ENCODE assay signal across 8 cellular contexts in the genomic region with DNA sequence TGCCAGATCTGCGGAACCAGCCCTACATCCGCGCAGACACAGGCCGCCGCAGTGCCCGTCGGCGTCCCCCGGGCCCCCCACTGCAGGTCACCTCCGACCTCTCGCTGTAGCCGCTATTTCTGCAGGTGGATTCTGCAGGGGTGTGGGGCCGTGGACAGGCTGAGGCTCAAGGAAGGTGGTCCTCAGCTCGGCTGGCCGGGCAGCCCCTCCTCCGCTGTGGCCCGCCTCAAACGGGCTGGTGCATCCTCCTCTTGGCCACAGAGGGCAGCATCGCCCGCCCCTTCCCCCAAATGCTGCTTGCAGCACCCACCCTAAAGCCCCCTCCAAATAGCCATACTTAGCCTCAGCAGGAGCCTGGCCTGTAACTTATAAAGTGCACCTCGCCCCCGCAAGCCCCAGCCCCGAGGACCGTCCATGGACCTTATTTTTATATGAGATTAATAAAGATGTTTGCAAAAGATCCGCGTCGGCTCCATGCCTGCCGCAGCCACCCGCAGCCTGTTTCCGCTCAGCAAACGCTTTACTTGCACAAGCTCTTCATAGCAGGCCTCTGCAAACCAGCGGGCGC. TPM values are rescaled to one million over a fixed set of nuclear protein-coding genes. Genes with fewer than 3 reads are reported as not detected.
A peak's percentile ranks its signal among the peaks of the same experiment; 100 is the strongest.
DNase-seq lines count a peak whose midpoint lies in the region; ATAC-seq and TF ChIP-seq lines count a peak whose summit lies in the region.

No MANE protein-coding gene starts in this region.

- DNase-seq in A673 (ENCODE audit: low spot score) (peak; percentile 58), GM20000 (ENCODE audit: low spot score) (peak; percentile 68), Peyer's patch (peak; percentile 58 to 69 (median 59)), dorsolateral prefrontal cortex (peak in 1 of 10 donors; percentile 35), mucosa of descending colon (peak in 2 of 3 donors; percentile 54 to 63), EL (no peak), DMS153 treated with DMSO at 0.1 percent for 48 hours (lab: John Stamatoyannopoulos, UW; ENCODE audit: unreplicated experiment) (no peak)
- no peak for DNase-seq in activated CD8-positive, alpha-beta memory T cell treated with anti-CD3 and anti-CD28 coated beads, Interleukin-2, amount 50 U/mL, for 48 hours

- intact Hi-C loops in A673 (cut with micrococcal nuclease; ENCODE audit: unreplicated experiment) (no loop called here), dorsolateral prefrontal cortex (cut with DNase I) (no loop called here), mucosa of descending colon (cut with DNase I, micrococcal nuclease) (no loop called here)

- no TSS peak for BruUV-seq in A673 (replicated peaks; lab: Mats Ljungman, UMichigan)

- H3K27ac ChIP-seq in A673 (ENCODE audit: low read depth, low read length, poor library complexity, severe bottlenecking) (peak overlapping the region; percentile 37), Peyer's patch (peak overlapping the region; percentile 86 to 96 (median 88)), dorsolateral prefrontal cortex (peak overlapping the region in 38 of 59 donors; percentile 0 to 82 (median 47))

- H3K27me3 ChIP-seq in A673 (replicated peaks; ENCODE audit: insufficient read depth, low read depth, low read length, poor library complexity) = no peaks in the 10 kb centered on the region
- no peaks in the 10 kb centered on the region for H3K27me3 ChIP-seq in Peyer's patch
- H3K27me3 ChIP-seq in dorsolateral prefrontal cortex = peaks cover 0 to 4% (median 0%) of the 10 kb centered on the region in 45 donors

- H3K36me3 ChIP-seq in A673 (ENCODE audit: insufficient read depth, low read length, poor library complexity, severe bottlenecking) (no peaks in the 10 kb centered on the region), Peyer's patch (no peaks in the 10 kb centered on the region), mucosa of descending colon (ENCODE audit: low read depth) (no peaks in the 10 kb centered on the region)

- H3K4me1 ChIP-seq in A673 (ENCODE audit: insufficient read depth, low read length, poor library complexity, severe bottlenecking) (no peaks in the 10 kb centered on the region), Peyer's patch (peaks cover 0 to 36% (median 8%) of the 10 kb centered on the region in 4 donors), mucosa of descending colon (ENCODE audit: low read depth) (peaks cover 30% of the 10 kb centered on the region)

- TF ChIP-seq POLR2A in Peyer's patch (IDR thresholded peaks at IDR 0.05) = no peak

- TF ChIP-seq CTCF in A673 (conservative IDR thresholded peaks at IDR 0.05; ENCODE audit: low read depth, low read length) (peak; percentile 53), GM20000 (IDR thresholded peaks at IDR 0.05; ENCODE audit: extremely low read depth, missing control alignments) (peak; percentile 30), Peyer's patch (IDR thresholded peaks at IDR 0.05) (peak; percentile 25 to 48 (median 32)), dorsolateral prefrontal cortex (IDR thresholded peaks at IDR 0.05 in 54 of 56, conservative IDR thresholded peaks at IDR 0.05 in 2 of 56; ENCODE audit: low read depth in 1 of 56, partially characterized antibody in 56 of 56) (peak in 32 of 56 donors; percentile 4 to 53 (median 26)), mucosa of descending colon (IDR thresholded peaks at IDR 0.05) (peak; percentile 17)

- H3K4me3 ChIP-seq in A673 (ENCODE audit: low read depth, low read length, poor library complexity, severe bottlenecking) (peak overlapping the region; percentile 53), Peyer's patch (peak overlapping the region; percentile 57 to 83 (median 70)), dorsolateral prefrontal cortex (peak overlapping the region; percentile 30 to 75 (median 58)), mucosa of descending colon (peak overlapping the region; percentile 46)

- CTCF ChIA-PET in A673 (lab: Charles Lee) = no interaction called here

- ATAC-seq in mucosa of descending colon = no peak

- POLR2A ChIA-PET in A673 (lab: Charles Lee; ENCODE audit: low non-redundant PET) = no interaction called here

- H3K9me3 ChIP-seq in A673 (ENCODE audit: low read depth, low read length, poor library complexity, severe bottlenecking) = no peaks in the 10 kb centered on the region
- H3K9me3 ChIP-seq in Peyer's patch = no peaks in the 10 kb centered on the region
- H3K9me3 ChIP-seq in mucosa of descending colon = no peaks in the 10 kb centered on the region

RNA-seq across cellular contexts. Expression of gene SPATA32, which starts 14.9 kb away (rescaled TPM):
- total RNA-seq in A673 (2021) = 0.22 TPM in 1 of 2 replicates, not detected in the other
- total RNA-seq in Peyer's patch = not detected
- total RNA-seq in dorsolateral prefrontal cortex = under 1 TPM in 9 of 120 experiments, not detected in 111; 0.26 to 0.63 (median 0.35) TPM
- under 1 TPM in 2 of 3 donors, not detected in 1; 0.19 to 0.22 TPM for total RNA-seq in mucosa of descending colon

RNA-seq across cellular contexts. Expression of gene FMNL1, which starts 25.3 kb away (rescaled TPM):
- total RNA-seq in A673 (2021) (1.0 and 1.4 TPM in 2 replicates), Peyer's patch (10 to 100 TPM in 3 of 4 donors, 1 to 10 TPM in 1; 9.3 to 45.4 (median 15.8) TPM), dorsolateral prefrontal cortex (10 to 100 TPM; 19.3 to 53.5 (median 36.5) TPM), mucosa of descending colon (10 to 100 TPM in 2 of 3 donors, 1 to 10 TPM in 1; 7.4 to 18.1 (median 17.3) TPM)

Comparison
In these comparisons a context has a peak if more than half of its experiments do, and no peak if none do; other contexts are left out.
1. DNase-seq: peak in A673 (single experiment), GM20000 (single experiment), Peyer's patch (3 of 3) and mucosa of descending colon (2 of 3); none in EL (single experiment), DMS153 treated with DMSO at 0.1 percent for 48 hours (single experiment) and activated CD8-positive, alpha-beta memory T cell treated with anti-CD3 and anti-CD28 coated beads, Interleukin-2, amount 50 U/mL, for 48 hours (single experiment).
2. H3K27ac ChIP-seq: peak in every context shown above with its lines; median percentile 88 in Peyer's patch; 47 in dorsolateral prefrontal cortex; 37 in A673.
3. Peak in every context shown above with its lines, with median percentiles within 50 percentile points of each other: H3K4me3 ChIP-seq and CTCF ChIP-seq.